ENCODE assay signal across 8 cellular contexts in the genomic region with DNA sequence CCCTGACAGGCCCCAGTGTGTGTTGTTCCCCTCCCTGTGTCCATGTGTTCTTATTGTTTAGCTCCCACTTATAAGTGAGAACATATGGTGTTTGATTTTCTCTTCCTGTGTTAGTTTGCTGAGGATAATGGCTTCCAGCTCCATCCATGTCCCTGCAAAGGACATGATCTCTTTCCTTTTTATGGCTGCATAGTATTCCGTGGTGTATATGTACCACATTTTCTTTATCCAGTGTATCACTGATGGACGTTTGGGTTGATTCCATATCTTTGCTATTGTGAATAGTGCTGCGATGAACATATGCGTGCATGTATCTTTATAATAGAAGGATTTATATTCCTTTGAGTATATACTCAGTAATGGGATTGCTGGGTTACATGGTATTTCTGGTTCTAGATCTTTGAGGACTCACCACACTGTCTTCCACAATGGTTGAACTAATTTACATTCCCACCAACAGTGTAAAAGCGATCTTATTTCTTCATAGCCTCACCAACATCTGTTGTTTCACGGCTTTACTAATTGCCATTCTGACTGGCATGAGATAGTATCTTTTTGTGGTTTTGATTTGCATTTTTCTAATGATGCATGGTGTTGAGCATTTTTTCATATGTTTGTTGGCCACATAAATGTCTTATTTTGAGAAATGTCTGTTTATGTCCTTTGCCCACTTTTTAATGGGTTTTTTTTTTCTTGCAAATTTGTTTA. TPM values are rescaled to one million over a fixed set of nuclear protein-coding genes. Genes with fewer than 3 reads are reported as not detected.
DNase-seq lines count a peak whose midpoint lies in the region; ATAC-seq and TF ChIP-seq lines count a peak whose summit lies in the region.
"Not testable (repeated sequence)": the region's sequence is repeated elsewhere in the genome, so short reads cannot be mapped to it uniquely, and the experiment has no call there.

No MANE protein-coding gene starts in this region.

- DNase-seq in EH (ENCODE audit: low read depth), result peak; percentile 35
- DNase-seq in activated CD4-positive, alpha-beta memory T cell treated with anti-CD3 and anti-CD28 coated beads, Interleukin-2, amount 10 ng/mL, durations not matched to agents 7 days and 5 days; left ventricle myocardium inferior; stimulated activated naive B cell treated with anti-CD40 and anti-IgM and Interleukin-4, amounts not matched to agents 10 μg/mL and 1 μg/mL and 100 μg/mL, for 72 hours: not testable (repeated sequence)

- not testable (repeated sequence) for H3K36me3 ChIP-seq in left ventricle myocardium inferior

- not testable (repeated sequence) for H3K9me3 Mint-ChIP-seq in activated CD4-positive, alpha-beta memory T cell treated with anti-CD3 and anti-CD28 coated beads, Interleukin-2, amount 10 ng/mL, durations not matched to agents 7 days and 5 days; activated naive CD8-positive, alpha-beta T cell (ENCODE audit: low read depth); stimulated activated naive B cell treated with anti-CD40 and anti-IgM and Interleukin-4, amounts not matched to agents 10 μg/mL and 1 μg/mL and 100 μg/mL, for 72 hours

- H3K4me3 Mint-ChIP-seq in activated CD4-positive, alpha-beta memory T cell treated with anti-CD3 and anti-CD28 coated beads, Interleukin-2, amount 10 ng/mL, durations not matched to agents 7 days and 5 days, result peak overlapping the region; percentile 19
- peak overlapping the region; percentile 68 for H3K4me3 Mint-ChIP-seq in activated naive CD8-positive, alpha-beta T cell
- H3K4me3 Mint-ChIP-seq in stimulated activated naive B cell treated with anti-CD40 and anti-IgM and Interleukin-4, amounts not matched to agents 10 μg/mL and 1 μg/mL and 100 μg/mL, for 72 hours, result not testable (repeated sequence)

- not testable (repeated sequence) for H3K27me3 ChIP-seq in left ventricle myocardium inferior (ENCODE audit: low read depth)

- H3K27ac Mint-ChIP-seq in activated CD4-positive, alpha-beta memory T cell treated with anti-CD3 and anti-CD28 coated beads, Interleukin-2, amount 10 ng/mL, durations not matched to agents 7 days and 5 days, result peak overlapping the region; percentile 83
- peak overlapping the region; percentile 73 for H3K27ac Mint-ChIP-seq in activated naive CD8-positive, alpha-beta T cell
- peak overlapping the region; percentile 20 for H3K27ac Mint-ChIP-seq in stimulated activated naive B cell treated with anti-CD40 and anti-IgM and Interleukin-4, amounts not matched to agents 10 μg/mL and 1 μg/mL and 100 μg/mL, for 72 hours

- peak; percentile 55 for ATAC-seq in GM18909 (IDR thresholded peaks at IDR 0.05; ENCODE audit: poor library complexity, unreplicated experiment)
- peak; percentile 67 for ATAC-seq in HG03354 (IDR thresholded peaks at IDR 0.05; ENCODE audit: poor library complexity, severe bottlenecking, unreplicated experiment)
- not testable (repeated sequence) for ATAC-seq in SK-N-SH treated with all-trans-retinoic acid at 6 μM for 48 hours; stimulated activated naive B cell treated with anti-CD40 and anti-IgM and Interleukin-4, amounts not matched to agents 10 μg/mL and 1 μg/mL and 100 μg/mL, for 72 hours (replicated peaks)

- intact Hi-C loops in left ventricle myocardium inferior (cut with micrococcal nuclease), result not testable (repeated sequence)

- peaks cover 88% of the 10 kb centered on the region for H3K36me3 Mint-ChIP-seq in activated CD4-positive, alpha-beta memory T cell treated with anti-CD3 and anti-CD28 coated beads, Interleukin-2, amount 10 ng/mL, durations not matched to agents 7 days and 5 days (ENCODE audit: low read depth)
- peaks cover 31% of the 10 kb centered on the region for H3K36me3 Mint-ChIP-seq in activated naive CD8-positive, alpha-beta T cell
- H3K36me3 Mint-ChIP-seq in stimulated activated naive B cell treated with anti-CD40 and anti-IgM and Interleukin-4, amounts not matched to agents 10 μg/mL and 1 μg/mL and 100 μg/mL, for 72 hours, result peaks cover 36 to 63% of the 10 kb centered on the region in 2 donors

- POLR2A ChIA-PET in activated CD4-positive, alpha-beta memory T cell treated with anti-CD3 and anti-CD28 coated beads, Interleukin-2, amount 10 ng/mL, durations not matched to agents 7 days and 5 days (lab: Charles Lee), result interaction anchor here (1.0 to 4.0 kb wide), 4 partner anchors 12 to 170 kb away, joined by 4 to 27 read pairs (median 5); a partner anchor contains a TSS

- H3K27me3 Mint-ChIP-seq in activated CD4-positive, alpha-beta memory T cell treated with anti-CD3 and anti-CD28 coated beads, Interleukin-2, amount 10 ng/mL, durations not matched to agents 7 days and 5 days; activated naive CD8-positive, alpha-beta T cell; stimulated activated naive B cell treated with anti-CD40 and anti-IgM and Interleukin-4, amounts not matched to agents 10 μg/mL and 1 μg/mL and 100 μg/mL, for 72 hours: not testable (repeated sequence)

- H3K27ac ChIP-seq in left ventricle myocardium inferior (replicated peaks), result peak overlapping the region; percentile 80

- H3K4me1 ChIP-seq in left ventricle myocardium inferior, result peaks cover 69% of the 10 kb centered on the region

- peaks cover 73% of the 10 kb centered on the region for H3K4me1 Mint-ChIP-seq in activated CD4-positive, alpha-beta memory T cell treated with anti-CD3 and anti-CD28 coated beads, Interleukin-2, amount 10 ng/mL, durations not matched to agents 7 days and 5 days
- peaks cover 79% of the 10 kb centered on the region for H3K4me1 Mint-ChIP-seq in activated naive CD8-positive, alpha-beta T cell (ENCODE audit: low read depth)
- peaks cover 55 to 85% of the 10 kb centered on the region in 2 donors for H3K4me1 Mint-ChIP-seq in stimulated activated naive B cell treated with anti-CD40 and anti-IgM and Interleukin-4, amounts not matched to agents 10 μg/mL and 1 μg/mL and 100 μg/mL, for 72 hours

- CTCF ChIA-PET in activated CD4-positive, alpha-beta memory T cell treated with anti-CD3 and anti-CD28 coated beads, Interleukin-2, amount 10 ng/mL, durations not matched to agents 7 days and 5 days (lab: Charles Lee), result interaction anchor here (1.2 to 1.7 kb wide), 2 partner anchors 22 to 73 kb away, joined by 3 to 9 read pairs; no protein-coding TSS in a partner anchor

- not testable (repeated sequence) for TF ChIP-seq CTCF in left ventricle myocardium inferior (IDR thresholded peaks at IDR 0.05; ENCODE audit: borderline replicate concordance)

- not testable (repeated sequence) for H3K9me3 ChIP-seq in left ventricle myocardium inferior (replicated peaks)

- H3K4me3 ChIP-seq in left ventricle myocardium inferior, result not testable (repeated sequence)

TF ChIP-seq in SK-N-SH treated with all-trans-retinoic acid at 6 μM for 48 hours, 23 proteins besides CTCF, POLR2A, EP300 and RAD21:
- 0 out of 2 replicates have a peak, but pooled peaks have one; percentile 49 for TF ChIP-seq ZNF8 (CRISPR knock-in tag; IDR thresholded peaks at IDR 0.05)

RNA-seq across cellular contexts. Expression of a gene that starts 23.8 kb away (rescaled TPM):
- total RNA-seq in activated CD4-positive, alpha-beta memory T cell treated with anti-CD3 and anti-CD28 coated beads, Interleukin-2, amount 10 ng/mL, durations not matched to agents 7 days and 5 days, result 100 to 1,000 TPM; 116 to 128 TPM
- 84.3 TPM for total RNA-seq in left ventricle myocardium inferior

Comparison
In these comparisons a context has a peak if more than half of its experiments do, and no peak if none do; other contexts are left out.
1. H3K27ac Mint-ChIP-seq: peak in every context shown above with its lines; median percentile 83 in activated CD4-positive, alpha-beta memory T cell treated with anti-CD3 and anti-CD28 coated beads, Interleukin-2, amount 10 ng/mL, durations not matched to agents 7 days and 5 days; 73 in activated naive CD8-positive, alpha-beta T cell; 20 in stimulated activated naive B cell treated with anti-CD40 and anti-IgM and Interleukin-4, amounts not matched to agents 10 μg/mL and 1 μg/mL and 100 μg/mL, for 72 hours.